8 cellular contexts compared by ENCODE assay signal in genomic region chr14:24146978-24147760, GRCh38. TPM values are rescaled to one million over a fixed set of nuclear protein-coding genes. Genes with fewer than 3 reads are reported as not detected.
DNase-seq lines count a peak whose midpoint lies in the region; ATAC-seq, FAIRE-seq and TF ChIP-seq lines count a peak whose summit lies in the region.

TSS of gene RNF31 (plus strand) at chr14:24147498. CDS start at chr14:24147699, 201 bp downstream.

- ATAC-seq in GM18907 (IDR thresholded peaks at IDR 0.05; ENCODE audit: unreplicated experiment) = peak; percentile 82
- peak; percentile 82 for ATAC-seq in HG03159 (IDR thresholded peaks at IDR 0.05; ENCODE audit: unreplicated experiment)

- POLR2A ChIA-PET in AG04449 (lab: Yijun Ruan, JAX) = interaction anchor here (0.6 to 2.5 kb wide), 12 partner anchors 9 to 80 kb away, joined by 3 to 14 read pairs (median 4); partner anchors contain the start of genes DCAF11, IPO4, IRF9 and NRL

- peaks cover 3 to 9% (median 6%) of the 10 kb centered on the region in 3 donors for H3K27me3 Mint-ChIP-seq in immature natural killer cell (ENCODE audit: low read depth in 3 of 3)

- H3K4me1 Mint-ChIP-seq in immature natural killer cell = peaks cover 58 to 69% of the 10 kb centered on the region in 2 donors

- TF ChIP-seq CTCF in AG04449 (IDR thresholded peaks at IDR 0.05; ENCODE audit: insufficient read depth, low read length, missing control alignments) (no peak), WI38 (IDR thresholded peaks at IDR 0.05; ENCODE audit: low read depth, low read length) (no peak), bronchial epithelial cell (IDR thresholded peaks at IDR 0.05; ENCODE audit: insufficient read depth, low read length, severe bottlenecking) (no peak), spleen (IDR thresholded peaks at IDR 0.05 in 8 of 11, conservative IDR thresholded peaks at IDR 0.05 in 3 of 11) (peak in 2 of 11 experiments; percentile 14 to 39)

- H3K4me1 ChIP-seq in spleen = peaks cover 27 to 83% (median 62%) of the 10 kb centered on the region in 6 donors

- intact Hi-C loops in spleen (cut with DNase I; ENCODE audit: low total_unique reads) = no loop called here

- DNase-seq in AG04449 (ENCODE audit: low read depth, low spot score) (peak; percentile 88), NCI-H2227 treated with DMSO at 0.1 percent for 48 hours (lab: John Stamatoyannopoulos, UW) (peak; percentile 97), bronchial epithelial cell (ENCODE audit: low read depth) (peak; percentile 95), immature natural killer cell (peak; percentile 96 to 98 (median 97)), spleen (peak; percentile 99)

- 0 to 1% (median 1%) methylated on average over 25 to 57 of the region's 57 CpGs for WGBS in spleen, 5 donors

- CTCF ChIA-PET in AG04449 (lab: Yijun Ruan, JAX) = interaction anchor here (1.6 to 8.8 kb wide), 8 partner anchors 9 to 163 kb away, joined by 4 to 165 read pairs (median 11); partner anchors contain the start of genes IRF9 and LTB4R2

- H3K4me3 ChIP-seq in AG04449 (ENCODE audit: low read depth, low read length) (peak within 1 kb of the TSS; percentile 92), WI38 (ENCODE audit: low read depth, low read length) (peak within 1 kb of the TSS; percentile 75), bronchial epithelial cell (ENCODE audit: low read depth, low read length) (peak within 1 kb of the TSS; percentile 77), spleen (peak within 1 kb of the TSS; percentile 76 to 99 (median 95))

- no peaks in the 10 kb centered on the region for H3K9me3 ChIP-seq in spleen

- peak within 1 kb of the TSS; percentile 89 to 99 (median 96) for H3K27ac ChIP-seq in spleen

- H3K4me3 Mint-ChIP-seq in immature natural killer cell = peak within 1 kb of the TSS; percentile 96 to 100 (median 99)

- no peak for TF ChIP-seq POLR2A in spleen (IDR thresholded peaks at IDR 0.05)

- no peak for FAIRE-seq in bronchial epithelial cell (lab: Jason Lieb, UNC)

- H3K9me3 Mint-ChIP-seq in immature natural killer cell = no peaks in the 10 kb centered on the region

- H3K36me3 Mint-ChIP-seq in immature natural killer cell = peaks cover 9 to 31% (median 14%) of the 10 kb centered on the region in 3 donors

- no peaks in the 10 kb centered on the region for H3K27me3 ChIP-seq in bronchial epithelial cell (ENCODE audit: control insufficient read depth, insufficient read depth, low read length)
- H3K27me3 ChIP-seq in spleen (replicated peaks in 1 of 7) = no peaks in the 10 kb centered on the region

- peaks cover 25% of the 10 kb centered on the region for H3K36me3 ChIP-seq in bronchial epithelial cell (ENCODE audit: control insufficient read depth, insufficient read depth, low read length)
- H3K36me3 ChIP-seq in spleen = peaks cover 9 to 74% (median 53%) of the 10 kb centered on the region in 6 donors

- peak within 1 kb of the TSS; percentile 93 to 99 (median 98) for H3K27ac Mint-ChIP-seq in immature natural killer cell

RNA-seq across cellular contexts. Expression of gene RNF31, which starts in this region (rescaled TPM):
- 23.3 and 25.8 TPM in 2 replicates for total RNA-seq in bronchial epithelial cell
- polyA plus RNA-seq in immature natural killer cell = 10 to 100 TPM; 41.5 to 62.9 (median 59.5) TPM
- total RNA-seq in spleen = 100 to 1,000 TPM in 3 of 7 donors, 10 to 100 TPM in 4; 61.9 to 113 (median 96.9) TPM
- polyA plus RNA-seq in spleen = 100 to 1,000 TPM in 2 of 3 donors, 10 to 100 TPM in 1; 56.5 to 148 (median 122) TPM

Comparison
In these comparisons a context has a peak if more than half of its experiments do, and no peak if none do; other contexts are left out.
1. Peak in every context shown above with its lines: DNase-seq, ATAC-seq, H3K4me3 ChIP-seq and H3K27ac ChIP-seq.